Comparison of ENCODE assay signal across 7 cellular contexts in the genomic region with DNA sequence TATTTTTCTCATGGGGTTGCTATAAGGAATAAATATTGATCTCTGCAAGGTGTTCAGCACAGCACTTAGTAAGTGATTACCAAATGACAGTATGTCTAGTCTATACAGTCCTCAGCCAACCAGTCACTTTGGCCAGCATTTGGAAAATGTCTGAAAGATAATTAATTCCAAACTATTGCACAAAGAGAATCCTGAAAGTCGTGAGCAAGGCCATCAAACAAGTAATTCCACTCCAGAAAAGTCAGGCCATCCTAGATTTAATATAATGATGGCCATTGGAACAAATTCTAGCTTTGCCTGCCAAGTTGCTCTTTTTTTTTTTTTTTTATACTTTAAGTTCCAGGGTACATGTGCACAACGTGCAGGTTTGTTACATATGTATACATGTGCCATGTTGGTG.
"Had no signal": no experiment of that assay in that cellular context is flagged by ENCODE, and none has a peak within 500 bp of the region (broad histone marks: within the 10 kb centered on the region; RNA-seq: fewer than 3 reads in every experiment).

No MANE protein-coding gene starts in this region.

- H3K9me3 Mint-ChIP-seq: IgD-negative memory B cell had no signal

- ATAC-seq: HepG2, K562 had no signal

- H3K4me3 Mint-ChIP-seq: IgD-negative memory B cell had no signal

- H3K27ac ChIP-seq: HL-60 had no signal

- H3K36me3 Mint-ChIP-seq: IgD-negative memory B cell had no signal

- H3K4me1 Mint-ChIP-seq: IgD-negative memory B cell had no signal

- H3K4me3 ChIP-seq: K562 had no signal

- DNase-seq: IMR-90, KBM-7, KG1 had no signal

- H3K27ac Mint-ChIP-seq: IgD-negative memory B cell had no signal
